Comparison of ENCODE assay signal across 8 cellular contexts in the genomic region with DNA sequence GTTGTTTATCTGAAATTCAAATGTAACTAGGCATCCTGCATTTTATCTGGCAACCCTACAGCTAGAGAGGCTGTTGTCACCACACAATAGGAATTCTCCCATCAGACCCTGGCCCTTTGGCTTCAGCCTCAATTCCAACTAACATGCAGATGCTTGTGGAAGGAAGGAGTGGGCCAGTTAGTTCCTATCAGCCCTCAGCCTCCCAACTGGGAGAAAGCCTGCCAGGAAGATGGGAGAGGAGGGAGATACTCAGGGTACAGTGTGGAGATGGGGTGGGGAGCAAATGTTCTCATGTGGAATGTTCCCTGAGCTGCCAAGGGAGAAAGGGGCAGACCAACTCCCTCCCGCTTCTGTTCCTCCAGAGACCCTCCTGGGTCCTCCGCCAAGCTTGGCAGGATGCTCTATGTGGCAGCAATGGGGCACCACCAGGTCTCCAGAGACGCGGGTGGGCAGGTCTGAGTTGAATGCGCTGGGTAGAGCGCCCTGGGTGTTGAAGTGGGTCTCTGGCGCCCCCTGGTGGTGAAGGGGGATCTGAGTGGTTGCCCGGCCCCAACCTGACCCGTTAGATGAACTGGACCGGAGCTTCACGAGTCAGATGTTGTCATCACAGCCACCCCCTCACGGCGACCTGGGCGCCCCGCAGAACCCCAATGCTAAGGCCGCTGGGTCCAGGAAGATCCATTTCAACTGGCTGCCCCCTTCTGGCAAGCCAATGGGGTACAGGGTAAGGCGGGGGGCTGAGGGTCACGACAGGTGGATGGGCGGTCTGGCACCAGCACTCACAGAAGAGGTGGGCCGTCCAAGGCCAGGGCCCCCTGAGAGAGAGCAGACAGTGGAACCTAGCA. TPM values are rescaled to one million over a fixed set of nuclear protein-coding genes. Genes with fewer than 3 reads are reported as not detected.
DNase-seq lines count a peak whose midpoint lies in the region; ATAC-seq and TF ChIP-seq lines count a peak whose summit lies in the region.

No MANE protein-coding gene starts in this region.

- intact Hi-C loops in right cardiac atrium (cut with DNase I), result loop anchor here in 3 of 4 donors (2.0 to 5.0 kb wide), 4 partner anchors 71 to 117 kb away; a partner anchor contains a TSS
- intact Hi-C loops in sigmoid colon (cut with DNase I), result loop anchor here (1.0 to 5.0 kb wide), 4 partner anchors 37 to 322 kb away; a partner anchor contains a TSS

- no peaks in the 10 kb centered on the region for H3K36me3 ChIP-seq in sigmoid colon

- no peak for TF ChIP-seq EP300 in sigmoid colon (IDR thresholded peaks at IDR 0.05)

- DNase-seq in SIG-M5 treated with dmso at 0.1 percent for 504 hours (lab: John Stamatoyannopoulos, UW; ENCODE audit: unreplicated experiment) (peak; percentile 73), SIG-M5 (lab: John Stamatoyannopoulos, UW) (no peak), NCI-H2029 (lab: John Stamatoyannopoulos, UW) (peak; percentile 57), T-helper 9 cell (peak; percentile 94), anterior cingulate cortex (lab: John Stamatoyannopoulos, UW) (peak in 56 of 58 donors; percentile 35 to 95 (median 70)), right cardiac atrium (peak; percentile 88 to 95 (median 93)), sigmoid colon (peak; percentile 94)

- H3K27ac ChIP-seq in right cardiac atrium (ENCODE audit: low read length) (no peak overlapping the region), sigmoid colon (peak overlapping the region in 2 of 4 donors; percentile 11 to 26)

- ATAC-seq in right cardiac atrium (peak; percentile 68 to 73), HG02852 (IDR thresholded peaks at IDR 0.05; ENCODE audit: unreplicated experiment) (no peak)

- H3K4me1 ChIP-seq in right cardiac atrium (ENCODE audit: control insufficient read depth, insufficient read depth, low read length), result peaks cover 2% of the 10 kb centered on the region
- H3K4me1 ChIP-seq in sigmoid colon, result peaks cover 0 to 33% (median 22%) of the 10 kb centered on the region in 4 donors

- H3K4me3 ChIP-seq in right cardiac atrium (ENCODE audit: low read length) (no peak overlapping the region), sigmoid colon (peak overlapping the region in 1 of 4 donors; percentile 24)

- H3K9me3 ChIP-seq in right cardiac atrium (ENCODE audit: control insufficient read depth, low read length), result no peaks in the 10 kb centered on the region
- no peaks in the 10 kb centered on the region for H3K9me3 ChIP-seq in sigmoid colon

- TF ChIP-seq CTCF in sigmoid colon (IDR thresholded peaks at IDR 0.05), result peak; percentile 90 to 95 (median 91)

- no peaks in the 10 kb centered on the region for H3K27me3 ChIP-seq in right cardiac atrium (ENCODE audit: control insufficient read depth, insufficient read depth)
- no peaks in the 10 kb centered on the region for H3K27me3 ChIP-seq in sigmoid colon

- no peak for TF ChIP-seq POLR2A in sigmoid colon (IDR thresholded peaks at IDR 0.05)

- WGBS in right cardiac atrium, result 16% methylated on average over 20 of the region's 20 CpGs
- 27 to 41% methylated on average over 20 of the region's 20 CpGs for WGBS in sigmoid colon, 2 donors

RNA-seq across cellular contexts. Expression of a gene that starts 15.2 kb away (rescaled TPM):
- total RNA-seq in right cardiac atrium, result 10 to 100 TPM; 15.9 to 19.5 (median 17.3) TPM
- polyA plus RNA-seq in right cardiac atrium, result 22.6 TPM
- 10 to 100 TPM; 17.2 to 24.6 (median 20.3) TPM for total RNA-seq in sigmoid colon
- polyA plus RNA-seq in sigmoid colon, result 10 to 100 TPM; 14.3 to 28.2 (median 14.4) TPM

RNA-seq across cellular contexts. Expression of a gene that starts 28.5 kb away (rescaled TPM):
- total RNA-seq in right cardiac atrium (10 to 100 TPM; 19.9 to 29.7 (median 23.6) TPM), sigmoid colon (10 to 100 TPM; 15.1 to 43.2 (median 23.1) TPM)
- polyA plus RNA-seq in right cardiac atrium (12.7 TPM), sigmoid colon (100 to 1,000 TPM in 1 of 3 donors, 10 to 100 TPM in 2; 17.8 to 116 (median 25.8) TPM)

RNA-seq across cellular contexts. Expression of a gene that starts 34.8 kb away (rescaled TPM):
- total RNA-seq in right cardiac atrium (10 to 100 TPM; 18.2 to 22.5 (median 19.9) TPM), sigmoid colon (10 to 100 TPM; 18.9 to 29.6 (median 26.4) TPM)
- polyA plus RNA-seq in right cardiac atrium (20.8 TPM), sigmoid colon (10 to 100 TPM; 12.7 to 24.4 (median 16.8) TPM)
